ENCODE assay signal across 15 cellular contexts in genomic region chr6:166774292-166774691, GRCh38.
"Had no signal": no experiment of that assay in that cellular context is flagged by ENCODE, and none has a peak within 500 bp of the region (broad histone marks: within the 10 kb centered on the region; RNA-seq: fewer than 3 reads in every experiment).

No MANE protein-coding gene starts in this region.

- DNase-seq: effector CD8-positive, alpha-beta T cell; gastrocnemius medialis; glutamatergic neuron; left ventricle myocardium inferior; mesendoderm; naive B cell; occipital lobe; psoas muscle; small intestine; stimulated activated CD4-positive, alpha-beta T cell treated with anti-CD3 and anti-CD28 coated beads, Interleukin-2, amount 100 ng/mL, for 48 hours; stimulated activated naive CD8-positive, alpha-beta T cell treated with anti-CD3 and anti-CD28 coated beads, Interleukin-15, Interleukin-2, amounts not matched to agents 100 U/mL and 50 U/mL, for 24 hours; thyroid gland; uterus had no signal

- ATAC-seq: esophagus mucosa; gastrocnemius medialis; psoas muscle; stimulated activated effector memory CD8-positive, alpha-beta T cell treated with anti-CD3 and anti-CD28 coated beads, Interleukin-12 subunit alpha, Interleukin-12 subunit beta, amount 100 ng/mL, for 72 hours; stimulated activated naive CD8-positive, alpha-beta T cell treated with anti-CD3 and anti-CD28 coated beads, Interleukin-15, Interleukin-2, amounts not matched to agents 100 U/mL and 50 U/mL, for 24 hours had no signal
